9 cellular contexts compared by ENCODE assay signal in genomic region chr2:68320118-68320641, GRCh38. TPM values are rescaled to one million over a fixed set of nuclear protein-coding genes. Genes with fewer than 3 reads are reported as not detected.
DNase-seq lines count a peak whose midpoint lies in the region; ATAC-seq and TF ChIP-seq lines count a peak whose summit lies in the region.
"Had no signal": no experiment of that assay in that cellular context is flagged by ENCODE, and none has a peak within 500 bp of the region (broad histone marks: within the 10 kb centered on the region; RNA-seq: fewer than 3 reads in every experiment).

No MANE protein-coding gene starts in this region.

- H3K4me3 ChIP-seq in body of pancreas = no peak overlapping the region

- H3K27me3 ChIP-seq in H9 (ENCODE audit: insufficient read depth, low read length) (peaks cover 17% of the 10 kb centered on the region; the same call in 1 of the 2 replicates), body of pancreas (no peaks in the 10 kb centered on the region), layer of hippocampus (ENCODE audit: control insufficient read depth, insufficient read depth, low read length) (no peaks in the 10 kb centered on the region)

- H3K9me3 ChIP-seq in H9 (ENCODE audit: control insufficient read depth, low read depth, low read length) = no peaks in the 10 kb centered on the region
- H3K9me3 ChIP-seq in body of pancreas = no peaks in the 10 kb centered on the region

- H2BK120ac ChIP-seq in H9 (ENCODE audit: low read depth, low read length, poor library complexity, severe bottlenecking) = no peak overlapping the region

- H4K5ac ChIP-seq in H9 (ENCODE audit: insufficient read length, low read depth, low read length) = no peak overlapping the region

- H3K4ac ChIP-seq in H9 (ENCODE audit: low read depth, low read length) = no peak overlapping the region

- H3K4me3 Mint-ChIP-seq in H9 = peak overlapping the region; percentile 69 to 89

- no peak for TF ChIP-seq POLR2A in body of pancreas (IDR thresholded peaks at IDR 0.05)

- no peaks in the 10 kb centered on the region for H3K79me2 ChIP-seq in H9 (ENCODE audit: insufficient read depth, low read length)

- no peak overlapping the region for H3K27ac Mint-ChIP-seq in H9

- no peak overlapping the region for H4K91ac ChIP-seq in H9 (ENCODE audit: insufficient read length, low read depth, low read length)

- no peaks in the 10 kb centered on the region for H4K20me1 ChIP-seq in H9 (ENCODE audit: control insufficient read depth, insufficient read depth, insufficient read length)

- peaks cover 13 to 14% of the 10 kb centered on the region in 2 experiments for H3K4me1 Mint-ChIP-seq in H9

- H3K9me3 Mint-ChIP-seq in H9 = peaks cover 0 to 2% of the 10 kb centered on the region in 2 experiments; a peak in 1 of 5 replicates

- no peaks in the 10 kb centered on the region; a peak in 1 of 7 replicates for H3K36me3 Mint-ChIP-seq in H9 (ENCODE audit: insufficient read depth in 1 of 3, low read depth in 3 of 3)

- H3K4me2 ChIP-seq in H9 (ENCODE audit: insufficient read depth, insufficient read length, low read length) = peak overlapping the region; percentile 74

- TF ChIP-seq CTCF in H9 (conservative IDR thresholded peaks at IDR 0.05) = no peak
- TF ChIP-seq CTCF in body of pancreas (IDR thresholded peaks at IDR 0.05) = no peak

- no peak overlapping the region for H2BK20ac ChIP-seq in H9 (ENCODE audit: low read depth, low read length, poor library complexity, severe bottlenecking)

- no peak overlapping the region for H4K8ac ChIP-seq in H9 (replicated peaks; ENCODE audit: insufficient read length, low read depth, low read length)

- H3K27me3 Mint-ChIP-seq in H9 (ENCODE audit: low read depth) = peaks cover 87% of the 10 kb centered on the region

- H3K27ac ChIP-seq in H9 (ENCODE audit: insufficient read length, low read depth, low read length) (no peak overlapping the region), body of pancreas (peak overlapping the region; percentile 1 to 76 (median 50)), layer of hippocampus (ENCODE audit: low read depth, low read length) (peak overlapping the region; percentile 90), substantia nigra (ENCODE audit: low read depth, low read length, poor library complexity, severe bottlenecking) (peak overlapping the region; percentile 92)

- H3K79me1 ChIP-seq in H9 (ENCODE audit: insufficient read depth, low read depth, low read length, poor library complexity, severe bottlenecking) = no peaks in the 10 kb centered on the region

- no peaks in the 10 kb centered on the region for H3K36me3 ChIP-seq in body of pancreas (replicated peaks in 1 of 2; ENCODE audit: insufficient read depth in 1 of 2, low read depth in 2 of 2)

- H3K9ac ChIP-seq in H9 (ENCODE audit: extremely low read depth, insufficient read length, low read length) = no peak overlapping the region

- intact Hi-C loops in body of pancreas (cut with DNase I) = no loop called here

- no peak overlapping the region for H2AFZ ChIP-seq in H9 (ENCODE audit: low read length)

- H3T11ph ChIP-seq in H9 (ENCODE audit: low read length) = no peak overlapping the region

- H3K4me1 ChIP-seq in H9 (ENCODE audit: insufficient read depth, low read length) (no peaks in the 10 kb centered on the region; the same call in 1 of the 2 replicates), body of pancreas (peaks cover 14% of the 10 kb centered on the region)

- WGBS in H9 (ENCODE audit: extremely low coverage, insufficient read length, low lambda C conversion rate) = no CpG with 5 or more reads among the region's 11 CpGs
- 3 to 6% methylated on average over 11 of the region's 11 CpGs for WGBS in body of pancreas, 2 donors

- no peak overlapping the region for H3K18ac ChIP-seq in H9 (ENCODE audit: insufficient read length, low read depth, low read length)

- no peak overlapping the region for H3K56ac ChIP-seq in H9 (ENCODE audit: insufficient read length, low read depth, low read length)

- no peak overlapping the region for H2BK5ac ChIP-seq in H9 (ENCODE audit: insufficient read length, low read length)

- no peak overlapping the region for H3K14ac ChIP-seq in H9 (ENCODE audit: insufficient read depth, low read length)

- H2AK5ac ChIP-seq in H9 (ENCODE audit: insufficient read length, low read length) = no peak overlapping the region

- DNase-seq in H9 (peak; percentile 66), NCI-H345 (lab: John Stamatoyannopoulos, UW) (peak; percentile 59), body of pancreas (peak in 3 of 4 donors; percentile 3 to 17 (median 15)), substantia nigra (lab: John Stamatoyannopoulos, UW) (peak in 15 of 49 donors; percentile 0 to 62 (median 4)), ureter (ENCODE audit: low spot score) (no peak), hepatic stellate cell (ENCODE audit: low spot score) (no peak)

- H2BK15ac ChIP-seq in H9 (ENCODE audit: low read depth, low read length) = no peak overlapping the region

- H3K23me2 ChIP-seq in H9 (ENCODE audit: insufficient read length, low read depth, low read length, poor library complexity, severe bottlenecking) = peaks cover 10% of the 10 kb centered on the region

- H3K23ac ChIP-seq in H9 (ENCODE audit: insufficient read length, low read depth, low read length) = no peak overlapping the region

- H2BK12ac ChIP-seq in H9 (ENCODE audit: insufficient read length, low read depth, low read length) = no peak overlapping the region

- ATAC-seq in body of pancreas (no peak), HG03457 (IDR thresholded peaks at IDR 0.05; ENCODE audit: unreplicated experiment) (no peak)

RNA-seq across cellular contexts. Expression of gene CNRIP1, which starts 0.4 kb away (rescaled TPM):
- 0.50 and 0.70 TPM in 2 replicates for total RNA-seq in H9 (2021)
- 1 to 10 TPM; 2.6 to 5.7 TPM for total RNA-seq in body of pancreas
- total RNA-seq in ureter = 16.2 TPM
- total RNA-seq: activated CD8-positive, alpha-beta memory T cell treated with anti-CD3 and anti-CD28 coated beads for 36 hours had no signal

RNA-seq across cellular contexts. Expression of gene PLEK, which starts 44.9 kb away (rescaled TPM):
- not detected in 2 replicates for total RNA-seq in H9 (2021)
- 1 to 10 TPM; 1.8 to 3.0 TPM for total RNA-seq in body of pancreas
- total RNA-seq in ureter = 3.7 TPM

Comparison
In these comparisons a context has a peak if more than half of its experiments do, and no peak if none do; other contexts are left out.
1. DNase-seq: peak in H9 (single experiment), NCI-H345 (single experiment) and body of pancreas (3 of 4); none in ureter (single experiment) and hepatic stellate cell (single experiment).